Comparison of ENCODE assay signal across 11 cellular contexts in genomic region chr11:64900263-64900678, GRCh38. TPM values are rescaled to one million over a fixed set of nuclear protein-coding genes. Genes with fewer than 3 reads are reported as not detected.
A peak's percentile ranks its signal among the peaks of the same experiment; 100 is the strongest.
DNase-seq lines count a peak whose midpoint lies in the region; ATAC-seq lines count a peak whose summit lies in the region.
"Had no signal": no experiment of that assay in that cellular context is flagged by ENCODE, and none has a peak within 500 bp of the region (broad histone marks: within the 10 kb centered on the region; RNA-seq: fewer than 3 reads in every experiment).

No MANE protein-coding gene starts in this region.

- ATAC-seq in HG03280 (IDR thresholded peaks at IDR 0.05; ENCODE audit: unreplicated experiment) = no peak
- ATAC-seq in GM18502 (IDR thresholded peaks at IDR 0.05; ENCODE audit: poor library complexity, unreplicated experiment) = no peak
- ATAC-seq in sciatic nerve = no peak

- intact Hi-C loops in sciatic nerve (cut with DNase I) = no loop called here

- DNase-seq in ELR (ENCODE audit: low read depth) (peak; percentile 51), KBM-7 (no peak), sciatic nerve (ENCODE audit: low spot score) (no peak)
- DNase-seq in activated CD4-positive, CD25-positive, alpha-beta regulatory T cell treated with anti-CD3 and anti-CD28 coated beads, Interleukin-2, amount 50 U/mL, for 72 hours = peak; percentile 63
- DNase-seq in activated naive CD8-positive, alpha-beta T cell treated with anti-CD3 and anti-CD28 coated beads, Interleukin-2, amount 50 U/mL, for 16 hours (ENCODE audit: low read depth, low spot score) = peak; percentile 18
- peak; percentile 38 to 41 for DNase-seq in stimulated activated CD4-positive, alpha-beta T cell treated with anti-CD3 and anti-CD28 coated beads, Interleukin-15, amount 100 ng/mL, for 1 hour (ENCODE audit: low read depth in 1 of 2, low spot score in 1 of 2)

- in situ Hi-C loops in KBM-7 (cut with MboI; ENCODE audit: low pct_unique_long_range_greater_than_20kb, low sequenced_read_pairs) = no loop called here

RNA-seq across cellular contexts. Expression of gene ATG2A, which starts 16.7 kb away (rescaled TPM):
- total RNA-seq in sciatic nerve = 28.0 TPM

RNA-seq across cellular contexts. Expression of gene EHD1, which starts 21.9 kb away (rescaled TPM):
- 64.5 TPM for total RNA-seq in sciatic nerve

RNA-seq across cellular contexts. Expression of gene PPP2R5B, which starts 24.2 kb away (rescaled TPM):
- 21.1 TPM for total RNA-seq in sciatic nerve

RNA-seq across cellular contexts. Expression of gene GPHA2, which starts 35.4 kb away (rescaled TPM):
- total RNA-seq in sciatic nerve = not detected
- total RNA-seq: frontal cortex, NCI-H460, tibial nerve had no signal

RNA-seq across cellular contexts. Expression of gene CDC42BPG, which starts 55.8 kb away (rescaled TPM):
- total RNA-seq in sciatic nerve = 0.58 TPM

Comparison
In these comparisons a context has a peak if more than half of its experiments do, and no peak if none do; other contexts are left out.
1. DNase-seq: peak in ELR (single experiment), activated CD4-positive, CD25-positive, alpha-beta regulatory T cell treated with anti-CD3 and anti-CD28 coated beads, Interleukin-2, amount 50 U/mL, for 72 hours (single experiment), activated naive CD8-positive, alpha-beta T cell treated with anti-CD3 and anti-CD28 coated beads, Interleukin-2, amount 50 U/mL, for 16 hours (single experiment) and stimulated activated CD4-positive, alpha-beta T cell treated with anti-CD3 and anti-CD28 coated beads, Interleukin-15, amount 100 ng/mL, for 1 hour (2 of 2); none in KBM-7 (single experiment) and sciatic nerve (single experiment).